In the genomic region with DNA sequence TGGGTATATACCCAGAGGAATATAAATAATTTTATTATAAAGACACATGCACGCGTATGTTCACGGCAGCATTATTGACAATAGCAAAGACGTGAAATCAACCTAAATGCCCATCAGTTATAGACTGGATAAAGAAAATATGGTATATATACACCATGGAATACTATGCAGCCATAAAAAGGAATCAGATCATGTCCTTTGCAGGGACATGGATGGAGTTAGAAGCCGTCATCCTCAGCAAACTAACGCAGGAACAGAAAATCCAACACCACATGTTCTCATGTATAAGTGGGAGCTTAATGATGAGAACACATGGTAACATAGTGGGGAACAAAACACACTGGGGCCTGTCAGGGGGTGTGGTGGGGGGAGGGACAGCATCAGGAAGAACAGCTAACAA, we compare ENCODE assay signal across 7 cellular contexts. TPM values are rescaled to one million over a fixed set of nuclear protein-coding genes. Genes with fewer than 3 reads are reported as not detected.
"Had no signal": no experiment of that assay in that cellular context is flagged by ENCODE, and none has a peak within 500 bp of the region (broad histone marks: within the 10 kb centered on the region; RNA-seq: fewer than 3 reads in every experiment).

No MANE protein-coding gene starts in this region.

RNA-seq across cellular contexts. Expression of a gene that starts 51.0 kb away (rescaled TPM):
- total RNA-seq: LHCN-M2, MCF 10A, NCI-H460, PC-3, Right ventricle myocardium superior, SJSA1 had no signal
- polyA plus RNA-seq: SK-N-SH had no signal
